ENCODE assay signal across 23 cellular contexts in the genomic region with DNA sequence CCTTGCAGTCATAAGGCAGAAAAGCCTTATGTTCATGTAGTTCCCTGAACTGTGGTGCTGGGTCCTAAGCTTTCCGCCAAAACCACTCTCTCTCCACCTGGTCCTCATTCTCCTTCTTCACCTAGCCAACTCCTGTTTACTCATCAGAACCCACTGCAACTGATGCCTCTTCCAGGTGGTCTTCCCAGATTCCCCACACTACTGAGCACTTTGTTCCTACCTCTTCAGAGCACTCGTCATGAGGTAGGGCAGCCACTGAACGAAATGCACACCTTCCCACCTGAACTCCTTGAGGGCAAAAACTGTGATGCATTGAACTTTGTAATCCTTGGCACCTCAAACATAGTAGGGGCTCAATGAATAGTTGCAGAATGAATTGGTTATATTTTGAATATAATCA.
"Had no signal": no experiment of that assay in that cellular context is flagged by ENCODE, and none has a peak within 500 bp of the region (broad histone marks: within the 10 kb centered on the region; RNA-seq: fewer than 3 reads in every experiment).

No MANE protein-coding gene starts in this region.

- DNase-seq: activated CD4-positive, alpha-beta T cell treated with anti-CD3 and anti-CD28 coated beads for 48 hours; activated T-cell treated with anti-CD3 and anti-CD28 coated beads, Interleukin-2, amount 50 U/mL, for 24 hours; anterior cingulate cortex; colonic mucosa; effector memory CD4-positive, alpha-beta T cell; erythroblast; gastrocnemius medialis; glutamatergic neuron; left lung; lower lobe of right lung; mesenchymal stem cell; right lobe of liver; stimulated activated CD4-positive, alpha-beta T cell treated with anti-CD3 and anti-CD28 coated beads, Interleukin-2, amount 100 ng/mL, for 48 hours; stimulated activated naive CD8-positive, alpha-beta T cell treated with anti-CD3 and anti-CD28 coated beads, Interleukin-15, Interleukin-2, amounts not matched to agents 100 U/mL and 50 U/mL, for 24 hours; T-helper 9 cell; testis; transverse colon had no signal

- H3K4me3 ChIP-seq: colonic mucosa, dorsolateral prefrontal cortex, gastrocnemius medialis, left lung, lower lobe of right lung, right lobe of liver, testis, transverse colon had no signal

- H3K4me1 ChIP-seq: colonic mucosa, left lung, lower lobe of right lung, right lobe of liver, testis, transverse colon had no signal

- H3K9me3 ChIP-seq: colonic mucosa, gastrocnemius medialis, neutrophil, right lobe of liver, testis, transverse colon had no signal

- H3K27ac ChIP-seq: colonic mucosa, gastrocnemius medialis, left lung, lower lobe of right lung, neutrophil, right lobe of liver, testis, transverse colon, VCaP had no signal

- H3K27me3 ChIP-seq: colonic mucosa, dorsolateral prefrontal cortex, gastrocnemius medialis, left lung, neutrophil, right lobe of liver, testis, transverse colon had no signal

- H3K27ac Mint-ChIP-seq: activated T-cell treated with anti-CD3 and anti-CD28 coated beads, Interleukin-2, amount 50 U/mL, for 24 hours; activated T-helper 2 cell treated with anti-CD3 and anti-CD28 coated beads, Interferon-gamma antibody, Interleukin-2, Interleukin-4, amounts not matched to agents 10 μg/mL and 5 μg/mL and 100 μg/mL, durations not matched to agents 14 hours and 24 hours and 36 hours; natural killer cell treated with Interleukin-12 subunit alpha and Interleukin-12 subunit beta and Interleukin-15 and Interleukin-18, amount 100 ng/mL, for 72 hours had no signal

- H3K36me3 ChIP-seq: colonic mucosa, neutrophil had no signal

- ATAC-seq: gastrocnemius medialis; left lung; lower lobe of right lung; natural killer cell treated with Interleukin-12 subunit alpha and Interleukin-12 subunit beta and Interleukin-15 and Interleukin-18, amount 100 ng/mL, for 72 hours; right lobe of liver; stimulated activated naive CD8-positive, alpha-beta T cell treated with anti-CD3 and anti-CD28 coated beads, Interleukin-15, Interleukin-2, amounts not matched to agents 100 U/mL and 50 U/mL, for 24 hours had no signal

- H3K4me3 Mint-ChIP-seq: activated naive CD4-positive, alpha-beta T cell treated with anti-CD3 and anti-CD28 coated beads, Interleukin-2, amount 50 U/mL, for 24 hours; activated T-cell treated with anti-CD3 and anti-CD28 coated beads, Interleukin-2, amount 50 U/mL, for 24 hours; natural killer cell treated with Interleukin-12 subunit alpha and Interleukin-12 subunit beta and Interleukin-15 and Interleukin-18, amount 100 ng/mL, for 72 hours had no signal

- H3K27me3 Mint-ChIP-seq: activated naive CD4-positive, alpha-beta T cell treated with anti-CD3 and anti-CD28 coated beads, Interleukin-2, amount 50 U/mL, for 24 hours; activated T-cell treated with anti-CD3 and anti-CD28 coated beads, Interleukin-2, amount 50 U/mL, for 24 hours; natural killer cell treated with Interleukin-12 subunit alpha and Interleukin-12 subunit beta and Interleukin-15 and Interleukin-18, amount 100 ng/mL, for 72 hours had no signal
